8 cellular contexts compared by ENCODE assay signal in the genomic region with DNA sequence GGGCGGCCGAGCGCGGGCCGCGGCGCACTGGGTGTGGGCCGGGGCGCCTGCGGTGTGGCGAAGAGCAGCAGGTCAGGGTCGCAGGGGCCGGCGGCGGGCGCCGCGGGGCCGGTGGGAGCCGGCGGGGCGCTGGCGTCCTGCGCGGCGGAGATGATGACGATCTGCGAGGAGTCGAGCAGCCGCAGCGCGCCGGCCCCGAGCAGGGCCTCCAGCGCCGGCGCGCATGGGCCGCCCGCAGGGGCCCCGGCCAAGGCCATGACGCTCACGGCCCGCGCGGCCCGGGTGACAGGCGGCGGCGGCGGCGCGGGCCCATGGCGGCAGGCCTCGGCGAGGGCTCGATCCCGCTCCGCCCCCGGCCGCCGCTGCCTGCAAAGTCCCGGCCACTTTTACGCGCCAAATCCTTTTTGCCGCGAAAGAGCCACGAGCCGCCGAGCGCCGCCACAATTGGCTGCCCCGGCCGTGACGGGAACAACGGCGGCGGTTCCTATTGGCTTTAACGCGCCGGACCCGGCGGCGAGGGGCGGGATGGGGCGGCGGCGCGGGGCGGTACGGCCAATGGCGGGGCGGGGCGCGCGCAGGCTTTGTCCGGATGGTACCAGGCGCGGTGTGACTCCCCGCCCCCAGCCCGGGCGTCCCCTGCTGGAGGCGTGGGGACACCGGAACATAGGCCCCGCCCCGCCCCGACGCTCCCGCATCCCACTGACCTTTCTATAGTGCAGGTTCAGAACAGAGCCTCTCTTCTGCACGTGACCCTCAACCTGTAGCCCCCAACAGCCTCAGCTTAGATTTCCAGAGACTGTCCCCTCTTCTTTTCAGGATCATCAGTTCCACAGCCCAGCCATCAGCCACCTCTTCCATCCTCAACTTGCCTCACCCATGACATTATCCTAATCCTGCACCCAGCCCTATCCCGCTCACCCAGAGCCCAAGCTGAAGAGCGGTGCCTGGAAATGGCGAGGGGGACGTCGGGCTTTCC. TPM values are rescaled to one million over a fixed set of nuclear protein-coding genes. Genes with fewer than 3 reads are reported as not detected.
DNase-seq lines count a peak whose midpoint lies in the region; ATAC-seq and TF ChIP-seq lines count a peak whose summit lies in the region.

A gene with protein sequence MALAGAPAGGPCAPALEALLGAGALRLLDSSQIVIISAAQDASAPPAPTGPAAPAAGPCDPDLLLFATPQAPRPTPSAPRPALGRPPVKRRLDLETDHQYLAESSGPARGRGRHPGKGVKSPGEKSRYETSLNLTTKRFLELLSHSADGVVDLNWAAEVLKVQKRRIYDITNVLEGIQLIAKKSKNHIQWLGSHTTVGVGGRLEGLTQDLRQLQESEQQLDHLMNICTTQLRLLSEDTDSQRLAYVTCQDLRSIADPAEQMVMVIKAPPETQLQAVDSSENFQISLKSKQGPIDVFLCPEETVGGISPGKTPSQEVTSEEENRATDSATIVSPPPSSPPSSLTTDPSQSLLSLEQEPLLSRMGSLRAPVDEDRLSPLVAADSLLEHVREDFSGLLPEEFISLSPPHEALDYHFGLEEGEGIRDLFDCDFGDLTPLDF (minus strand): TSS at position 378 of the 976 bp plus-strand sequence. CDS start 121 bp downstream, at position 257.

- peak; percentile 72 for ATAC-seq in GM21717 (IDR thresholded peaks at IDR 0.05; ENCODE audit: unreplicated experiment)

- DNase-seq in DMS53 treated with DMSO at 0.1 percent for 48 hours (lab: John Stamatoyannopoulos, UW; ENCODE audit: unreplicated experiment) (peak; percentile 80), OCI-M2 (lab: John Stamatoyannopoulos, UW; ENCODE audit: unreplicated experiment) (peak; percentile 81), activated T-cell treated with anti-CD3 and anti-CD28 coated beads for 24 hours (ENCODE audit: low read depth) (peak; percentile 95), epithelial cell of esophagus (ENCODE audit: low read depth) (peak; percentile 95), mucosa of gallbladder (ENCODE audit: low spot score) (peak; percentile 96)
- DNase-seq in Jurkat, Clone E6-1 (ENCODE audit: low read depth, low spot score): peak; percentile 86
- DNase-seq in stimulated activated CD8-positive, alpha-beta memory T cell treated with anti-CD3 and anti-CD28 coated beads, Interleukin-4, amount 100 ng/mL, for 24 hours (ENCODE audit: low read depth): peak; percentile 95

- H3K4me3 ChIP-seq in Jurkat, Clone E6-1 (ENCODE audit: low read length): peak within 1 kb of the TSS; percentile 59
- H3K4me3 ChIP-seq in epithelial cell of esophagus (ENCODE audit: low read length): peak within 1 kb of the TSS; percentile 39

- peak; percentile 20 for TF ChIP-seq CTCF in epithelial cell of esophagus (IDR thresholded peaks at IDR 0.05; ENCODE audit: insufficient read depth, low read depth, low read length, missing control alignments)

RNA-seq across cellular contexts. Expression of the gene that starts here (rescaled TPM):
- 53.2 TPM for polyA plus RNA-seq in Jurkat, Clone E6-1 (2012; ENCODE audit: insufficient read depth, insufficient read length)
- total RNA-seq in mucosa of gallbladder: 2.3 TPM

Comparison
In these comparisons a context has a peak if more than half of its experiments do, and no peak if none do; other contexts are left out.
1. Peak in every context shown above with its lines: DNase-seq, ATAC-seq and H3K4me3 ChIP-seq.